Comparison of ENCODE assay signal across 9 cellular contexts in genomic region chr16:17370233-17371013, GRCh38.
DNase-seq lines count a peak whose midpoint lies in the region; ATAC-seq and TF ChIP-seq lines count a peak whose summit lies in the region.
"Had no signal": no experiment of that assay in that cellular context is flagged by ENCODE, and none has a peak within 500 bp of the region (broad histone marks: within the 10 kb centered on the region; RNA-seq: fewer than 3 reads in every experiment).

No MANE protein-coding gene starts in this region.

- TF ChIP-seq EP300 in SK-N-SH (IDR thresholded peaks at IDR 0.05; ENCODE audit: borderline replicate concordance in 1 of 2, low read depth in 1 of 2, low read length in 1 of 2) = no peak

- WGBS in SK-N-SH (ENCODE audit: low lambda C conversion rate) = 86% methylated on average over 15 of the region's 15 CpGs

- CTCF ChIA-PET in SK-N-SH (lab: Yijun Ruan, JAX) = interaction anchor here (0.7 to 1.5 kb wide), 4 partner anchors 9 to 97 kb away, joined by 3 to 8 read pairs (median 5); no protein-coding TSS in a partner anchor

- H3K27me3 Mint-ChIP-seq in GM23338 (ENCODE audit: insufficient read depth, low read depth, poor library complexity) (peaks cover 6% of the 10 kb centered on the region), endothelial cell (ENCODE audit: unreplicated experiment) (peaks cover 8% of the 10 kb centered on the region)

- no peak overlapping the region for H3K9ac ChIP-seq in SK-N-SH

- H3K4me2 ChIP-seq in GM23338 (no peak overlapping the region), SK-N-SH (peak overlapping the region; percentile 38; the same call in 1 of the 2 replicates)

- H3F3A ChIP-seq in GM23338 (replicated peaks; ENCODE audit: low read depth) (0 out of 2 replicates have a peak, but pooled peaks cover 2% of the 10 kb centered on the region), SK-N-SH (replicated peaks; ENCODE audit: insufficient read depth) (peaks cover 31% of the 10 kb centered on the region)

- H3K27me3 ChIP-seq in GM23338 (ENCODE audit: insufficient read depth) (no peaks in the 10 kb centered on the region), SK-N-SH (ENCODE audit: insufficient read depth) (no peaks in the 10 kb centered on the region)

- DNase-seq in GM23338 (ENCODE audit: low spot score) (no peak), SK-N-SH (peak; percentile 27), endothelial cell (ENCODE audit: low spot score) (no peak), sciatic nerve (ENCODE audit: low spot score) (no peak), NCI-H345 treated with DMSO at 0.1 percent for 48 hours (lab: John Stamatoyannopoulos, UW; ENCODE audit: unreplicated experiment) (no peak), HCEC 1CT (no peak), midbrain (lab: John Stamatoyannopoulos, UW) (no peak)
- DNase-seq: amniotic stem cell had no signal

- H3K9me3 Mint-ChIP-seq in GM23338 = no peaks in the 10 kb centered on the region
- H3K9me3 Mint-ChIP-seq in endothelial cell (ENCODE audit: unreplicated experiment) = no peaks in the 10 kb centered on the region

- H3K79me2 ChIP-seq in GM23338 (replicated peaks; ENCODE audit: insufficient read depth) (peaks cover 73% of the 10 kb centered on the region), SK-N-SH (ENCODE audit: insufficient read depth) (peaks cover 100% of the 10 kb centered on the region)

- no peak for ATAC-seq in GM23338
- peak; percentile 68 for ATAC-seq in sciatic nerve
- no peak for ATAC-seq in HG02884 (IDR thresholded peaks at IDR 0.05; ENCODE audit: unreplicated experiment)

- intact Hi-C loops in sciatic nerve (cut with DNase I) = no loop called here

- H3K36me3 Mint-ChIP-seq in GM23338 (ENCODE audit: low read depth) (no peaks in the 10 kb centered on the region), endothelial cell (ENCODE audit: low read depth, unreplicated experiment) (no peaks in the 10 kb centered on the region)

- TF ChIP-seq RAD21 in SK-N-SH (IDR thresholded peaks at IDR 0.05; ENCODE audit: low read length) = no peak; the same call in 1 of the 2 replicates

- H3K9me3 ChIP-seq in SK-N-SH = no peaks in the 10 kb centered on the region

- 0 out of 2 replicates have a peak, but pooled peaks cover 4% of the 10 kb centered on the region for H3K9me2 ChIP-seq in GM23338 (ENCODE audit: insufficient read depth)
- no peaks in the 10 kb centered on the region for H3K9me2 ChIP-seq in SK-N-SH

- peaks cover 75% of the 10 kb centered on the region for H3K4me1 Mint-ChIP-seq in GM23338
- H3K4me1 Mint-ChIP-seq in endothelial cell (ENCODE audit: unreplicated experiment) = peaks cover 40% of the 10 kb centered on the region

- H3K27ac Mint-ChIP-seq in GM23338 (peak overlapping the region; percentile 72), endothelial cell (ENCODE audit: unreplicated experiment) (peak overlapping the region; percentile 77)

- POLR2A ChIA-PET in SK-N-SH (lab: Yijun Ruan, JAX) = no interaction called here

- peaks cover 50% of the 10 kb centered on the region for H3K4me1 ChIP-seq in GM23338 (ENCODE audit: insufficient read depth)
- H3K4me1 ChIP-seq in SK-N-SH (ENCODE audit: control insufficient read depth in 1 of 2, insufficient read depth in 2 of 2, low read depth in 1 of 2, low read length in 1 of 2) = peaks cover 10 to 59% of the 10 kb centered on the region in 2 experiments; a peak in 2 of 4 replicates

- TF ChIP-seq CTCF in GM23338 (conservative IDR thresholded peaks at IDR 0.05; ENCODE audit: low read depth in 2 of 2) (no peak), SK-N-SH (IDR thresholded peaks at IDR 0.05) (no peak), endothelial cell (IDR thresholded peaks at IDR 0.05; ENCODE audit: unreplicated experiment) (no peak)

- H3K27ac ChIP-seq in GM23338 (ENCODE audit: low read depth) = peak overlapping the region; percentile 67; the same call in 1 of the 2 replicates
- peak overlapping the region in 1 of 2 experiments; percentile 25; a peak in 2 of 4 replicates for H3K27ac ChIP-seq in SK-N-SH (ENCODE audit: low read depth in 2 of 2, low read length in 1 of 2)

- H3K4me3 Mint-ChIP-seq in GM23338 (no peak overlapping the region), endothelial cell (ENCODE audit: unreplicated experiment) (no peak overlapping the region)

- H3K36me3 ChIP-seq in GM23338 (ENCODE audit: insufficient read depth) (no peaks in the 10 kb centered on the region), SK-N-SH (replicated peaks in 1 of 2; ENCODE audit: control insufficient read depth in 1 of 2, insufficient read depth in 2 of 2, low read length in 1 of 2) (peaks cover 0 to 14% of the 10 kb centered on the region in 2 experiments)

- H3K4me3 ChIP-seq in GM23338 (no peak overlapping the region), SK-N-SH (ENCODE audit: low read depth in 2 of 2, low read length in 1 of 2) (no peak overlapping the region)

- H4K20me1 ChIP-seq in GM23338 (replicated peaks; ENCODE audit: insufficient read depth) (no peaks in the 10 kb centered on the region), SK-N-SH (ENCODE audit: insufficient read depth) (peaks cover 100% of the 10 kb centered on the region)

- H2AFZ ChIP-seq in GM23338 = no peak overlapping the region
- H2AFZ ChIP-seq in SK-N-SH (ENCODE audit: low read depth) = no peak overlapping the region

TF ChIP-seq in GM23338, 12 proteins besides CTCF, POLR2A, EP300 and RAD21:
- no peak for TF ChIP-seq EZH2phosphoT487 (IDR thresholded peaks at IDR 0.05; ENCODE audit: unreplicated experiment)

TF ChIP-seq in SK-N-SH, 30 proteins besides CTCF, POLR2A, EP300 and RAD21:
- TF ChIP-seq REST (IDR thresholded peaks at IDR 0.05; ENCODE audit: low read depth, low read length) (0 out of 2 replicates have a peak, but pooled peaks have one; percentile 3), USF2 (IDR thresholded peaks at IDR 0.05; ENCODE audit: borderline replicate concordance, low read depth, low read length) (no peak), ELF1 (IDR thresholded peaks at IDR 0.05) (no peak)
